In genomic region chr9:84978761-84979160, GRCh38 we compare ENCODE assay signal across 15 cellular contexts.
"Had no signal": no experiment of that assay in that cellular context is flagged by ENCODE, and none has a peak within 500 bp of the region (broad histone marks: within the 10 kb centered on the region; RNA-seq: fewer than 3 reads in every experiment).

No MANE protein-coding gene starts in this region.

- H3K27me3 Mint-ChIP-seq: dendritic cell treated with granulocyte-macrophage colony-stimulating factor and Interleukin-4, amounts not matched to agents 40 ng/mL and 50 ng/mL, for 4 days; progenitor cell of endocrine pancreas; type B pancreatic cell had no signal

- H3K9me3 ChIP-seq: heart left ventricle, mucosa of descending colon, pancreas, right lobe of liver, thyroid gland had no signal

- H3K27ac Mint-ChIP-seq: dendritic cell treated with granulocyte-macrophage colony-stimulating factor and Interleukin-4, amounts not matched to agents 40 ng/mL and 50 ng/mL, for 4 days; natural killer cell treated with Interleukin-12 subunit alpha and Interleukin-12 subunit beta and Interleukin-15 and Interleukin-18, amount 100 ng/mL, for 72 hours; progenitor cell of endocrine pancreas; type B pancreatic cell had no signal

- H3K27ac ChIP-seq: heart left ventricle, pancreas, right lobe of liver, thyroid gland had no signal

- H3K4me1 ChIP-seq: heart left ventricle, pancreas, right lobe of liver, thyroid gland had no signal

- H3K4me3 ChIP-seq: heart left ventricle, mucosa of descending colon, pancreas, right lobe of liver, thyroid gland had no signal

- H3K36me3 ChIP-seq: heart left ventricle, pancreas, right lobe of liver, thyroid gland had no signal

- H3K9me3 Mint-ChIP-seq: dendritic cell treated with granulocyte-macrophage colony-stimulating factor and Interleukin-4, amounts not matched to agents 40 ng/mL and 50 ng/mL, for 4 days; natural killer cell treated with Interleukin-12 subunit alpha and Interleukin-12 subunit beta and Interleukin-15 and Interleukin-18, amount 100 ng/mL, for 72 hours had no signal

- H3K36me3 Mint-ChIP-seq: natural killer cell treated with Interleukin-12 subunit alpha and Interleukin-12 subunit beta and Interleukin-15 and Interleukin-18, amount 100 ng/mL, for 72 hours; type B pancreatic cell had no signal

- DNase-seq: erythroblast; foreskin melanocyte; heart left ventricle; hippocampal formation; mucosa of descending colon; occipital lobe; pancreas; retina; right lobe of liver; stimulated activated naive CD4-positive, alpha-beta T cell treated with Interleukin-2 at 50 U/mL for 16 hours; thyroid gland had no signal

- H3K27me3 ChIP-seq: pancreas, right lobe of liver, thyroid gland had no signal

- H3K4me3 Mint-ChIP-seq: dendritic cell treated with granulocyte-macrophage colony-stimulating factor and Interleukin-4, amounts not matched to agents 40 ng/mL and 50 ng/mL, for 4 days; natural killer cell treated with Interleukin-12 subunit alpha and Interleukin-12 subunit beta and Interleukin-15 and Interleukin-18, amount 100 ng/mL, for 72 hours; type B pancreatic cell had no signal
